ENCODE assay signal across 8 cellular contexts in the genomic region with DNA sequence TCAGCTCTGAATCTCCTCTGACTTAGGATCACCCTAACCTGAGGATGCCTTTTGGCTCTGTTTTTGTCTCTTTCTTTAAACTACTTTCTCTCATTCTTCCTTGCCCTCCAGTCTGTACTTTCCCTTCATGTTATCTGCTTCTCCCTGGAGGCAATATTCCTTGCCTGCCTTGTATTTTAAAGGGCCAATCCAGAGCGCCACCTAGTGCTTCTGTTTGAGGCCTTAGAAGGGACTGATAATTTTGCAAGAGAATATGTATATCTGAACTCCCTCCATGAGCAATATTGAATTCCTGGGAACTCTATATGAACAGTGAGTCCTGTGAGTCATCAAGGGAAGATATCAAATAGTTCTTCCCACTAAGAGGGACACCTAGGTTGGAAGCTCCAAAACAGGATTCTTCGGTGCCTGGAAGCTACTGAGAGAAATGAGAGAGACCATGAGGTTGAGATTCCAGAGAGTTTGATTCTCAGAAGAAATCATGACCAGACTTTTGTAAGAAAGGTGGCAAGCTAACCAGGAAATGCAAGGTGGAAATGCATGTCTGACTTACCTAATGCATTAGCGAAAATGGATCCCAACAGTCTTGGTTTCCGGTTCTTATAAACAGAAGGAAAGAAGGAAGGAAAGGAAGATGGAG.
A peak's percentile ranks its signal among the peaks of the same experiment; 100 is the strongest.
DNase-seq lines count a peak whose midpoint lies in the region; ATAC-seq and TF ChIP-seq lines count a peak whose summit lies in the region.

No MANE protein-coding gene starts in this region.

- H3K27ac ChIP-seq in SK-N-MC (no peak overlapping the region), body of pancreas (no peak overlapping the region)

- peak; percentile 32 to 71 (median 63) for TF ChIP-seq CTCF in body of pancreas (IDR thresholded peaks at IDR 0.05)

- DNase-seq in SIG-M5 treated with dmso at 0.1 percent for 504 hours (lab: John Stamatoyannopoulos, UW; ENCODE audit: unreplicated experiment) = peak; percentile 53
- DNase-seq in SIG-M5 (lab: John Stamatoyannopoulos, UW) = no peak
- peak; percentile 42 for DNase-seq in HuH-7 (ENCODE audit: low spot score)
- peak; percentile 78 for DNase-seq in SK-N-MC (ENCODE audit: low read depth, low spot score)
- peak; percentile 50 to 71 (median 66) for DNase-seq in body of pancreas
- peak; percentile 73 for DNase-seq in kidney glomerular epithelial cell (lab: John Stamatoyannopoulos, UW)
- peak; percentile 61 for DNase-seq in stimulated activated naive CD8-positive, alpha-beta T cell treated with anti-CD3 and anti-CD28 coated beads, Interleukin-15, Interleukin-2, amounts not matched to agents 100 U/mL and 50 U/mL, for 24 hours

- H3K27me3 ChIP-seq in body of pancreas = no peaks in the 10 kb centered on the region

- H3K9ac ChIP-seq in SK-N-MC (ENCODE audit: insufficient read length) = no peak overlapping the region

- no peaks in the 10 kb centered on the region for H3K9me3 ChIP-seq in SK-N-MC (ENCODE audit: low read depth, low read length)
- no peaks in the 10 kb centered on the region for H3K9me3 ChIP-seq in body of pancreas

- intact Hi-C loops in body of pancreas (cut with DNase I) = no loop called here

- peak; percentile 58 for ATAC-seq in body of pancreas
- no peak for ATAC-seq in stimulated activated naive CD8-positive, alpha-beta T cell treated with anti-CD3 and anti-CD28 coated beads, Interleukin-15, Interleukin-2, amounts not matched to agents 100 U/mL and 50 U/mL, for 24 hours
- ATAC-seq in HG03025 (IDR thresholded peaks at IDR 0.05; ENCODE audit: low FRiP score, unreplicated experiment) = no peak

- H3K4me3 ChIP-seq in SK-N-MC (no peak overlapping the region), body of pancreas (no peak overlapping the region)

- no peaks in the 10 kb centered on the region for H3K4me1 ChIP-seq in body of pancreas

- no peaks in the 10 kb centered on the region for H3K36me3 ChIP-seq in SK-N-MC (ENCODE audit: insufficient read depth, low read length)
- H3K36me3 ChIP-seq in body of pancreas (replicated peaks in 1 of 2; ENCODE audit: insufficient read depth in 1 of 2, low read depth in 2 of 2) = no peaks in the 10 kb centered on the region

- TF ChIP-seq POLR2A in body of pancreas (IDR thresholded peaks at IDR 0.05) = no peak

- 66% methylated on average over 4 of the region's 4 CpGs for WGBS in body of pancreas, 2 donors
